ENCODE assay signal across 1 cellular context in the genomic region with DNA sequence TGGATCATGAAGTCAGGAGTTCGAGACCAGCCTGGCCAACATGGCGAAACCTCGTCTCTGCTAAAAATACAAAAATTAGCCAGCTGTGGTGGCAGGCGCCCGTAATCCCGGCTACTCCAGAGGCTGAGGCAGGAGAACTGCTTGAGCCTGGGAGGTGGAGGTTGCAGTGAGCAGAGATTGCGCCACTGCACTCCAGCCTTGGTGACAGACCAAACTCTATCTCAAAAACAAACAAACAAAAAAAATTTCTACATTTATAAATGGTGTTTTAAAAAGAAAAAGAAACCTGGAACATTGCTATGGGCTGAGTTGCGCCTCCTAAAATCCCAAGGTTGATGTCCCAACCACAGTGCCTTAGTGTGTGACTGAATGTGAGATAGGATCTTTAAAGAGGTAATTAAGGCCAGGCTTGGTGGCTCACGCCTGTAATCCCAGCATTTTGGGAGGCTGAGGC.
TF ChIP-seq lines count a peak whose summit lies in the region.

No MANE protein-coding gene starts in this region.

TF ChIP-seq in IMR-90, 13 proteins besides CTCF, POLR2A, EP300 and RAD21:
- TF ChIP-seq CEBPB (IDR thresholded peaks at IDR 0.05; ENCODE audit: low read depth, low read length) = peak; percentile 69
